8 cellular contexts compared by ENCODE assay signal in genomic region chrX:78103656-78104446, GRCh38. TPM values are rescaled to one million over a fixed set of nuclear protein-coding genes. Genes with fewer than 3 reads are reported as not detected.
DNase-seq lines count a peak whose midpoint lies in the region; ATAC-seq and TF ChIP-seq lines count a peak whose summit lies in the region.

Gene PGK1, plus strand, starts transcription at chrX:78104248. Its CDS starts 93 bp downstream, at chrX:78104341.

- TF ChIP-seq CTCF in KMS-11 (conservative IDR thresholded peaks at IDR 0.05; ENCODE audit: low read depth, low read length) (no peak), Peyer's patch (IDR thresholded peaks at IDR 0.05) (no peak), esophagus muscularis mucosa (IDR thresholded peaks at IDR 0.05) (no peak)

- H2AFZ ChIP-seq in KMS-11 (ENCODE audit: low read depth), result peak within 1 kb of the TSS; percentile 78

- TF ChIP-seq EP300 in esophagus muscularis mucosa (IDR thresholded peaks at IDR 0.05), result peak; percentile 70

- 51% methylated on average over 43 of the region's 72 CpGs for WGBS in esophagus muscularis mucosa

- peaks cover 25% of the 10 kb centered on the region for H4K20me1 ChIP-seq in KMS-11 (ENCODE audit: insufficient read depth)

- H3K27me3 ChIP-seq in KMS-11 (ENCODE audit: insufficient read depth, low read depth) (no peaks in the 10 kb centered on the region), Peyer's patch (no peaks in the 10 kb centered on the region), esophagus muscularis mucosa (peaks cover 0 to 5% (median 0%) of the 10 kb centered on the region in 4 donors)

- H3K4me3 ChIP-seq in KMS-11 (IDR thresholded peaks at IDR 0.05; ENCODE audit: insufficient read depth, low read depth, low read length), result no peak within 1 kb of the TSS
- peak within 1 kb of the TSS; percentile 56 to 87 (median 76) for H3K4me3 ChIP-seq in Peyer's patch
- H3K4me3 ChIP-seq in esophagus muscularis mucosa, result peak within 1 kb of the TSS; percentile 67 to 83 (median 70)

- DNase-seq in DMS53 treated with DMSO at 0.1 percent for 48 hours (lab: John Stamatoyannopoulos, UW; ENCODE audit: unreplicated experiment), result peak; percentile 86
- peak; percentile 90 to 98 (median 93) for DNase-seq in Peyer's patch
- DNase-seq in activated T-cell treated with anti-CD3 and anti-CD28 coated beads, Interleukin-2, amount 50 U/mL, for 72 hours, result peak; percentile 92 to 95
- peak; percentile 98 for DNase-seq in esophagus muscularis mucosa (ENCODE audit: extremely low spot score)
- peak; percentile 96 for DNase-seq in myocyte (ENCODE audit: low read depth)
- peak; percentile 84 to 92 for DNase-seq in stimulated activated CD8-positive, alpha-beta memory T cell treated with anti-CD3 and anti-CD28 coated beads, Interleukin-7, amount 100 ng/mL, for 48 hours (ENCODE audit: extremely low read depth in 1 of 2, low read depth in 1 of 2)

- peaks cover 43% of the 10 kb centered on the region for H3K4me1 ChIP-seq in KMS-11 (ENCODE audit: low read depth, poor library complexity, severe bottlenecking)
- peaks cover 0 to 28% (median 1%) of the 10 kb centered on the region in 4 donors for H3K4me1 ChIP-seq in Peyer's patch
- H3K4me1 ChIP-seq in esophagus muscularis mucosa, result peaks cover 10 to 41% (median 33%) of the 10 kb centered on the region in 4 donors

- peaks cover 20% of the 10 kb centered on the region in 2 donors for H3K36me3 Mint-ChIP-seq in activated T-cell treated with anti-CD3 and anti-CD28 coated beads, Interleukin-2, amount 50 U/mL, for 72 hours (ENCODE audit: insufficient read depth in 2 of 2)

- peak; percentile 89 to 91 for TF ChIP-seq POLR2A in Peyer's patch (IDR thresholded peaks at IDR 0.05)
- peak; percentile 87 for TF ChIP-seq POLR2A in esophagus muscularis mucosa (IDR thresholded peaks at IDR 0.05; ENCODE audit: low read depth)

- H3K27ac ChIP-seq in KMS-11 (peak within 1 kb of the TSS; percentile 74), Peyer's patch (peak within 1 kb of the TSS; percentile 90 to 98 (median 94)), esophagus muscularis mucosa (replicated peaks in 1 of 4) (peak within 1 kb of the TSS; percentile 88 to 97 (median 96))

- H3K9ac ChIP-seq in KMS-11, result peak within 1 kb of the TSS; percentile 76; the same call in 1 of the 2 replicates

- peaks cover 0 to 2% of the 10 kb centered on the region in 2 donors for H3K9me3 Mint-ChIP-seq in activated T-cell treated with anti-CD3 and anti-CD28 coated beads, Interleukin-2, amount 50 U/mL, for 72 hours

- intact Hi-C loops in esophagus muscularis mucosa (cut with DNase I), result loop anchor here (5.0 kb wide), 1 partner anchor 192 kb away; the partner anchor contains the start of gene ATP7A

- peaks cover 30% of the 10 kb centered on the region for H3K4me1 Mint-ChIP-seq in activated T-cell treated with anti-CD3 and anti-CD28 coated beads, Interleukin-2, amount 50 U/mL, for 72 hours (ENCODE audit: low read depth)

- peak; percentile 97 for ATAC-seq in GM21737 (IDR thresholded peaks at IDR 0.05; ENCODE audit: unreplicated experiment)
- ATAC-seq in activated T-cell treated with anti-CD3 and anti-CD28 coated beads, Interleukin-2, amount 50 U/mL, for 72 hours (replicated peaks in 1 of 2), result peak; percentile 97 to 98

- peaks cover 47% of the 10 kb centered on the region for H3K79me2 ChIP-seq in KMS-11 (ENCODE audit: insufficient read depth, low read depth)

- H3K27ac Mint-ChIP-seq in activated T-cell treated with anti-CD3 and anti-CD28 coated beads, Interleukin-2, amount 50 U/mL, for 72 hours, result peak within 1 kb of the TSS; percentile 97

- H3K4me3 Mint-ChIP-seq in activated T-cell treated with anti-CD3 and anti-CD28 coated beads, Interleukin-2, amount 50 U/mL, for 72 hours, result peak within 1 kb of the TSS; percentile 80 to 99

- no peaks in the 10 kb centered on the region for H3K36me3 ChIP-seq in KMS-11 (ENCODE audit: insufficient read depth)
- no peaks in the 10 kb centered on the region for H3K36me3 ChIP-seq in Peyer's patch
- H3K36me3 ChIP-seq in esophagus muscularis mucosa, result no peaks in the 10 kb centered on the region

- H3K4me2 ChIP-seq in KMS-11, result peak within 1 kb of the TSS; percentile 88

- no peaks in the 10 kb centered on the region for H3K9me3 ChIP-seq in Peyer's patch
- no peaks in the 10 kb centered on the region for H3K9me3 ChIP-seq in esophagus muscularis mucosa

- peaks cover 13% of the 10 kb centered on the region for H3K27me3 Mint-ChIP-seq in activated T-cell treated with anti-CD3 and anti-CD28 coated beads, Interleukin-2, amount 50 U/mL, for 72 hours (ENCODE audit: low read depth)

RNA-seq across cellular contexts. Expression of gene PGK1, which starts in this region (rescaled TPM):
- total RNA-seq in Peyer's patch, result 100 to 1,000 TPM; 120 to 260 (median 215) TPM
- 100 to 1,000 TPM; 345 to 457 TPM for total RNA-seq in activated T-cell treated with anti-CD3 and anti-CD28 coated beads, Interleukin-2, amount 50 U/mL, for 72 hours
- total RNA-seq in esophagus muscularis mucosa, result 100 to 1,000 TPM; 187 to 236 (median 229) TPM
- total RNA-seq in myocyte, result 277 and 371 TPM in 2 replicates
- 670 TPM for polyA plus RNA-seq in myocyte (2012)
